17 cellular contexts compared by ENCODE assay signal in genomic region chr11:69947772-69948255, GRCh38.
A peak's percentile ranks its signal among the peaks of the same experiment; 100 is the strongest.
DNase-seq lines count a peak whose midpoint lies in the region; ATAC-seq and TF ChIP-seq lines count a peak whose summit lies in the region.
"Had no signal": no experiment of that assay in that cellular context is flagged by ENCODE, and none has a peak within 500 bp of the region (broad histone marks: within the 10 kb centered on the region; RNA-seq: fewer than 3 reads in every experiment).

No MANE protein-coding gene starts in this region.

- peaks cover 12% of the 10 kb centered on the region for H3K27me3 Mint-ChIP-seq in stimulated activated naive CD8-positive, alpha-beta T cell treated with anti-CD3 and anti-CD28 coated beads, Interleukin-15, amount 100 ng/mL, for 72 hours
- no peaks in the 10 kb centered on the region for H3K27me3 Mint-ChIP-seq in WTC11 (ENCODE audit: low read depth)
- H3K27me3 Mint-ChIP-seq: activated B cell treated with CpG ODN at 0.5 μM for 24 hours had no signal

- no peak overlapping the region for H3K4me3 ChIP-seq in mucosa of descending colon
- H3K4me3 ChIP-seq: breast epithelium had no signal

- H3K36me3 Mint-ChIP-seq in WTC11 = no peaks in the 10 kb centered on the region
- H3K36me3 Mint-ChIP-seq: CD4-positive, alpha-beta memory T cell; natural killer cell had no signal

- CTCF ChIA-PET in WTC11 (lab: Charles Lee) = interaction anchor here (0.6 to 3.3 kb wide), 29 partner anchors 9 to 314 kb away, joined by 3 to 24 read pairs (median 5); no protein-coding TSS in a partner anchor

- H3K9me3 Mint-ChIP-seq in stimulated activated naive CD8-positive, alpha-beta T cell treated with anti-CD3 and anti-CD28 coated beads, Interleukin-15, amount 100 ng/mL, for 72 hours = no peaks in the 10 kb centered on the region
- peaks cover 5% of the 10 kb centered on the region for H3K9me3 Mint-ChIP-seq in WTC11
- H3K9me3 Mint-ChIP-seq: activated B cell treated with CpG ODN at 0.5 μM for 24 hours; activated T-helper 1 cell treated with anti-CD3 and anti-CD28 coated beads, Interleukin-12 subunit alpha, Interleukin-12 subunit beta, Interleukin-2, Interleukin-4 antibody, amounts not matched to agents 30 ng/mL and 10 ng/mL and 1 ng/mL, durations not matched to agents 14 hours and 24 hours and 36 hours; dendritic cell treated with granulocyte-macrophage colony-stimulating factor and Interleukin-4, amounts not matched to agents 40 ng/mL and 50 ng/mL, for 4 days had no signal

- no peaks in the 10 kb centered on the region for H3K4me1 Mint-ChIP-seq in stimulated activated naive CD8-positive, alpha-beta T cell treated with anti-CD3 and anti-CD28 coated beads, Interleukin-15, amount 100 ng/mL, for 72 hours
- H3K4me1 Mint-ChIP-seq in WTC11 = peaks cover 12% of the 10 kb centered on the region
- H3K4me1 Mint-ChIP-seq: activated B cell treated with CpG ODN at 0.5 μM for 24 hours; CD4-positive, alpha-beta memory T cell; natural killer cell had no signal

- H3K4me3 Mint-ChIP-seq in stimulated activated naive CD8-positive, alpha-beta T cell treated with anti-CD3 and anti-CD28 coated beads, Interleukin-15, amount 100 ng/mL, for 72 hours = no peak overlapping the region
- no peak overlapping the region for H3K4me3 Mint-ChIP-seq in WTC11
- H3K4me3 Mint-ChIP-seq: activated B cell treated with CpG ODN at 0.5 μM for 24 hours; activated T-helper 1 cell treated with anti-CD3 and anti-CD28 coated beads, Interleukin-12 subunit alpha, Interleukin-12 subunit beta, Interleukin-2, Interleukin-4 antibody, amounts not matched to agents 30 ng/mL and 10 ng/mL and 1 ng/mL, durations not matched to agents 14 hours and 24 hours and 36 hours; CD4-positive, alpha-beta memory T cell; dendritic cell treated with granulocyte-macrophage colony-stimulating factor and Interleukin-4, amounts not matched to agents 40 ng/mL and 50 ng/mL, for 4 days; natural killer cell had no signal

- TF ChIP-seq CTCF in WTC11 (IDR thresholded peaks at IDR 0.05) (no peak), mucosa of descending colon (IDR thresholded peaks at IDR 0.05) (no peak)

- POLR2A ChIA-PET in WTC11 (lab: Charles Lee) = no interaction called here

- ATAC-seq in stimulated activated naive CD8-positive, alpha-beta T cell treated with anti-CD3 and anti-CD28 coated beads, Interleukin-15, amount 100 ng/mL, for 72 hours = peak; percentile 27
- no peak for ATAC-seq in stimulated activated naive CD8-positive, alpha-beta T cell treated with anti-CD3 and anti-CD28 coated beads, Interleukin-15, Interleukin-2, amounts not matched to agents 100 U/mL and 50 U/mL, for 24 hours
- ATAC-seq in WTC11 = no peak
- ATAC-seq in mucosa of descending colon = peak; percentile 12
- no peak for ATAC-seq in GM21390 (IDR thresholded peaks at IDR 0.05; ENCODE audit: unreplicated experiment)
- ATAC-seq: natural killer cell had no signal

- H3K27ac Mint-ChIP-seq in stimulated activated naive CD8-positive, alpha-beta T cell treated with anti-CD3 and anti-CD28 coated beads, Interleukin-15, amount 100 ng/mL, for 72 hours = no peak overlapping the region
- no peak overlapping the region for H3K27ac Mint-ChIP-seq in WTC11
- H3K27ac Mint-ChIP-seq: activated B cell treated with CpG ODN at 0.5 μM for 24 hours; activated T-helper 1 cell treated with anti-CD3 and anti-CD28 coated beads, Interleukin-12 subunit alpha, Interleukin-12 subunit beta, Interleukin-2, Interleukin-4 antibody, amounts not matched to agents 30 ng/mL and 10 ng/mL and 1 ng/mL, durations not matched to agents 14 hours and 24 hours and 36 hours; CD4-positive, alpha-beta memory T cell; dendritic cell treated with granulocyte-macrophage colony-stimulating factor and Interleukin-4, amounts not matched to agents 40 ng/mL and 50 ng/mL, for 4 days; natural killer cell had no signal

- H3K36me3 ChIP-seq in mucosa of descending colon (ENCODE audit: low read depth) = no peaks in the 10 kb centered on the region
- H3K36me3 ChIP-seq: breast epithelium had no signal

- peaks cover 7% of the 10 kb centered on the region for H3K4me1 ChIP-seq in mucosa of descending colon (ENCODE audit: low read depth)
- H3K4me1 ChIP-seq: breast epithelium had no signal

- intact Hi-C loops in mucosa of descending colon (cut with DNase I, micrococcal nuclease) = no loop called here

- H3K9me3 ChIP-seq in mucosa of descending colon = no peaks in the 10 kb centered on the region
- H3K9me3 ChIP-seq: breast epithelium had no signal

- no peak for DNase-seq in stimulated activated naive CD8-positive, alpha-beta T cell treated with anti-CD3 and anti-CD28 coated beads, Interleukin-15, amount 100 ng/mL, for 72 hours
- no peak for DNase-seq in stimulated activated naive CD8-positive, alpha-beta T cell treated with anti-CD3 and anti-CD28 coated beads, Interleukin-15, Interleukin-2, amounts not matched to agents 100 U/mL and 50 U/mL, for 24 hours
- no peak for DNase-seq in WTC11 (ENCODE audit: low spot score)
- peak in 1 of 3 donors; percentile 22 for DNase-seq in mucosa of descending colon
- DNase-seq in COR-L47 (lab: John Stamatoyannopoulos, UW) = no peak
- no peak for DNase-seq in ecto neural progenitor cell (ENCODE audit: low spot score)
- DNase-seq in DMS153 treated with DMSO at 0.1 percent for 48 hours (lab: John Stamatoyannopoulos, UW; ENCODE audit: unreplicated experiment) = no peak
- DNase-seq: activated B cell treated with CpG ODN at 0.5 μM for 24 hours; CD4-positive, alpha-beta memory T cell; natural killer cell; NCI-H1417 treated with DMSO at 0.1 percent for 48 hours; NCI-H526 treated with DMSO at 0.1 percent for 48 hours; stimulated activated CD4-positive, alpha-beta T cell treated with anti-CD3 and anti-CD28 coated beads, Interleukin-4, amount 100 ng/mL, for 1 hour had no signal

TF ChIP-seq in WTC11, 78 proteins besides CTCF, POLR2A, EP300 and RAD21:
- TF ChIP-seq GTF2I (CRISPR knock-in tag; conservative IDR thresholded peaks at IDR 0.05) = no peak
- 0 out of 2 replicates have a peak, but pooled peaks have one; percentile 31 for TF ChIP-seq E2F5 (CRISPR knock-in tag; IDR thresholded peaks at IDR 0.05)

Comparison
In these comparisons a context has a peak if more than half of its experiments do, and no peak if none do; other contexts are left out.
1. ATAC-seq: peak in stimulated activated naive CD8-positive, alpha-beta T cell treated with anti-CD3 and anti-CD28 coated beads, Interleukin-15, amount 100 ng/mL, for 72 hours (single experiment) and mucosa of descending colon (single experiment); none in stimulated activated naive CD8-positive, alpha-beta T cell treated with anti-CD3 and anti-CD28 coated beads, Interleukin-15, Interleukin-2, amounts not matched to agents 100 U/mL and 50 U/mL, for 24 hours (single experiment), WTC11 (single experiment) and GM21390 (single experiment).